In the genomic region with DNA sequence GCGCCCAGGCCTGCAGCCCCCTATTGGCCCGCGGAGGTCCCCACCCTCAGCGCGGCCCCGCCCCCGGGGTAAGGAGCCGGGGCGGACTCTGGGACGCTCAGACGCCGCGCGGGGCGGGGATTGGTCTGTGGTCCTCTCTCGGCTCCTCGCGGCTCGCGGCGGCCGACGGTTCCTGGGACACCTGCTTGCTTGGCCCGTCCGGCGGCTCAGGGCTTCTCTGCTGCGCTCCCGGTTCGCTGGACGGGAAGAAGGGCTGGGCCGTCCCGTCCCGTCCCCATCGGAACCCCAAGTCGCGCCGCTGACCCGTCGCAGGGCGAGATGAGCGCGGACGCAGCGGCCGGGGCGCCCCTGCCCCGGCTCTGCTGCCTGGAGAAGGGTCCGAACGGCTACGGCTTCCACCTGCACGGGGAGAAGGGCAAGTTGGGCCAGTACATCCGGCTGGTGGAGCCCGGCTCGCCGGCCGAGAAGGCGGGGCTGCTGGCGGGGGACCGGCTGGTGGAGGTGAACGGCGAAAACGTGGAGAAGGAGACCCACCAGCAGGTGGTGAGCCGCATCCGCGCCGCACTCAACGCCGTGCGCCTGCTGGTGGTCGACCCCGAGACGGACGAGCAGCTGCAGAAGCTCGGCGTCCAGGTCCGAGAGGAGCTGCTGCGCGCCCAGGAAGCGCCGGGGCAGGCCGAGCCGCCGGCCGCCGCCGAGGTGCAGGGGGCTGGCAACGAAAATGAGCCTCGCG, we compare ENCODE assay signal across 8 cellular contexts. TPM values are rescaled to one million over a fixed set of nuclear protein-coding genes. Genes with fewer than 3 reads are reported as not detected.
DNase-seq lines count a peak whose midpoint lies in the region; TF ChIP-seq lines count a peak whose summit lies in the region.

TSS of gene NHERF1 (plus strand) at position 100 of the 733 bp plus-strand sequence. CDS start at position 319, 219 bp downstream.

- H3K36me3 Mint-ChIP-seq in activated naive CD8-positive, alpha-beta T cell treated with anti-CD3 and anti-CD28 coated beads for 36 hours = peaks cover 28% of the 10 kb centered on the region
- peaks cover 10% of the 10 kb centered on the region for H3K36me3 Mint-ChIP-seq in type B pancreatic cell

- H3K9me3 Mint-ChIP-seq in activated naive CD8-positive, alpha-beta T cell treated with anti-CD3 and anti-CD28 coated beads for 36 hours = peaks cover 4% of the 10 kb centered on the region
- H3K9me3 Mint-ChIP-seq in type B pancreatic cell = no peaks in the 10 kb centered on the region

- no peaks in the 10 kb centered on the region for H3K27me3 ChIP-seq in cardiac muscle cell

- H3K4me3 ChIP-seq in cardiac muscle cell = peak within 1 kb of the TSS; percentile 67

- H3K4me1 Mint-ChIP-seq in activated naive CD8-positive, alpha-beta T cell treated with anti-CD3 and anti-CD28 coated beads for 36 hours = peaks cover 50% of the 10 kb centered on the region
- H3K4me1 Mint-ChIP-seq in type B pancreatic cell (ENCODE audit: unreplicated experiment) = peaks cover 22% of the 10 kb centered on the region

- H3K4me3 Mint-ChIP-seq in activated naive CD8-positive, alpha-beta T cell treated with anti-CD3 and anti-CD28 coated beads for 36 hours = peak within 1 kb of the TSS; percentile 100
- peak within 1 kb of the TSS; percentile 98 for H3K4me3 Mint-ChIP-seq in type B pancreatic cell

- DNase-seq in GM03348 (ENCODE audit: low spot score) (peak; percentile 100), GOT3 (lab: John Stamatoyannopoulos, UW) (peak; percentile 77), LoVo (ENCODE audit: low spot score) (peak; percentile 95), SKM-1 (lab: John Stamatoyannopoulos, UW; ENCODE audit: unreplicated experiment) (peak; percentile 89), cardiac muscle cell (ENCODE audit: low read depth in 1 of 2, low spot score in 1 of 2) (peak; percentile 94 to 98), pons (ENCODE audit: low spot score) (peak; percentile 94), type B pancreatic cell (ENCODE audit: extremely low spot score, unreplicated experiment) (peak; percentile 97)
- peak; percentile 70 for DNase-seq in activated naive CD8-positive, alpha-beta T cell treated with anti-CD3 and anti-CD28 coated beads for 36 hours

- H3K27me3 Mint-ChIP-seq in activated naive CD8-positive, alpha-beta T cell treated with anti-CD3 and anti-CD28 coated beads for 36 hours = no peaks in the 10 kb centered on the region
- H3K27me3 Mint-ChIP-seq in type B pancreatic cell = peaks cover 17% of the 10 kb centered on the region

- peak within 1 kb of the TSS; percentile 86 for H3K27ac ChIP-seq in cardiac muscle cell

- peak within 1 kb of the TSS; percentile 95 for H3K27ac Mint-ChIP-seq in activated naive CD8-positive, alpha-beta T cell treated with anti-CD3 and anti-CD28 coated beads for 36 hours
- H3K27ac Mint-ChIP-seq in type B pancreatic cell = peak within 1 kb of the TSS; percentile 94

- no peak for TF ChIP-seq CTCF in cardiac muscle cell (IDR thresholded peaks at IDR 0.05; ENCODE audit: low read depth, low read length)
- peak; percentile 56 for TF ChIP-seq CTCF in type B pancreatic cell (conservative IDR thresholded peaks at IDR 0.05)

- no peaks in the 10 kb centered on the region for H3K9me3 ChIP-seq in cardiac muscle cell (ENCODE audit: low read depth)

- no peaks in the 10 kb centered on the region for H3K36me3 ChIP-seq in cardiac muscle cell

- H3K4me1 ChIP-seq in cardiac muscle cell (ENCODE audit: low read depth) = peaks cover 39% of the 10 kb centered on the region

RNA-seq across cellular contexts. Expression of gene NHERF1, which starts in this region (rescaled TPM):
- 100 to 1,000 TPM; 124 to 127 TPM for total RNA-seq in activated naive CD8-positive, alpha-beta T cell treated with anti-CD3 and anti-CD28 coated beads for 36 hours
- total RNA-seq in cardiac muscle cell = 78.2 and 87.3 TPM in 2 replicates
- 95.1 and 111 TPM in 2 replicates for polyA plus RNA-seq in cardiac muscle cell
- total RNA-seq in type B pancreatic cell (ENCODE audit: low replicate concordance) = 86.9 and 157 TPM in 2 replicates

Comparison
In these comparisons a context has a peak if more than half of its experiments do, and no peak if none do; other contexts are left out.
1. Peak in every context shown above with its lines: DNase-seq, H3K4me3 ChIP-seq and H3K27ac ChIP-seq.